Comparison of ENCODE assay signal across 21 cellular contexts in the genomic region with DNA sequence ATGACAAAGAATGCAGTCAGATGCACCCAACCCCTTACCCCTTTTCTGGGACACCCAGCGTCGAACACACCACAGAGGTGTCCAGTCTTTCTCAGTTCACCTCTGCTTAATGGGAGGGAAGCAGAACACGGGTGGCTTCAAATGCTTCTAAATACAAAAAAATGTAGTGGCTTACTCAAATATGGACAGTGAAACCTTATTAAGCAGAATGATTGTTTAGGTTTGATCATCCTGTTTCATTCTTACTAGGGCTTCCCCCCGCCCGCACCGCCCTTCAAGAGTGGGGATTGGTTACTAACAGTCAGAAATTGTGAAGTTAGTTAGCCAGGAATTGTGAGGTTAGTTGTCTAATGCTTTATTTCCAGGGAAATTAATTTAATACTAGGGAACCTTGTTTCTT. TPM values are rescaled to one million over a fixed set of nuclear protein-coding genes. Genes with fewer than 3 reads are reported as not detected.
DNase-seq lines count a peak whose midpoint lies in the region; ATAC-seq and TF ChIP-seq lines count a peak whose summit lies in the region.
"Had no signal": no experiment of that assay in that cellular context is flagged by ENCODE, and none has a peak within 500 bp of the region (broad histone marks: within the 10 kb centered on the region; RNA-seq: fewer than 3 reads in every experiment).

No MANE protein-coding gene starts in this region.

- no peak for TF ChIP-seq CTCF in glutamatergic neuron (IDR thresholded peaks at IDR 0.05; ENCODE audit: partially characterized antibody, unreplicated experiment)
- TF ChIP-seq CTCF in CD14-positive monocyte (IDR thresholded peaks at IDR 0.05), result no peak

- ATAC-seq in activated CD4-positive, alpha-beta T cell treated with anti-CD3 and anti-CD28 coated beads for 36 hours, result peak; percentile 57
- ATAC-seq in stimulated activated naive CD8-positive, alpha-beta T cell treated with anti-CD3 and anti-CD28 coated beads, Interleukin-15, amount 100 ng/mL, for 72 hours, result peak; percentile 48
- ATAC-seq: gastroesophageal sphincter, sciatic nerve had no signal

- H3K4me1 Mint-ChIP-seq in activated CD4-positive, alpha-beta T cell treated with anti-CD3 and anti-CD28 coated beads for 36 hours, result peaks cover 50% of the 10 kb centered on the region
- H3K4me1 Mint-ChIP-seq in activated T-helper 2 cell treated with anti-CD3 and anti-CD28 coated beads, Interferon-gamma antibody, Interleukin-2, Interleukin-4, amounts not matched to agents 10 μg/mL and 5 μg/mL and 100 μg/mL, durations not matched to agents 14 hours and 24 hours and 36 hours (ENCODE audit: low read depth), result peaks cover 51% of the 10 kb centered on the region
- peaks cover 41% of the 10 kb centered on the region for H3K4me1 Mint-ChIP-seq in stimulated activated naive CD8-positive, alpha-beta T cell treated with anti-CD3 and anti-CD28 coated beads, Interleukin-15, amount 100 ng/mL, for 72 hours
- no peaks in the 10 kb centered on the region for H3K4me1 Mint-ChIP-seq in glutamatergic neuron (ENCODE audit: low read depth, unreplicated experiment)
- H3K4me1 Mint-ChIP-seq in CD14-positive monocyte, result no peaks in the 10 kb centered on the region
- H3K4me1 Mint-ChIP-seq: H9 had no signal

- peak; percentile 60 for DNase-seq in activated CD4-positive, alpha-beta T cell treated with anti-CD3 and anti-CD28 coated beads for 36 hours
- no peak for DNase-seq in activated CD4-positive, alpha-beta T cell treated with anti-CD3 and anti-CD28 coated beads, Interleukin-2, amount 50 U/mL, for 1 hour
- peak; percentile 22 for DNase-seq in stimulated activated CD4-positive, alpha-beta T cell treated with anti-CD3 and anti-CD28 coated beads, Interleukin-4, amount 100 ng/mL, for 24 hours
- no peak for DNase-seq in stimulated activated CD4-positive, alpha-beta T cell treated with anti-CD3 and anti-CD28 coated beads, Interleukin-4, amount 100 ng/mL, for 4 hours
- no peak for DNase-seq in activated T-helper 2 cell treated with anti-CD3 and anti-CD28 coated beads, Interferon-gamma antibody, Interleukin-2, Interleukin-4, amounts not matched to agents 10 μg/mL and 5 μg/mL and 100 μg/mL, durations not matched to agents 14 hours and 24 hours and 36 hours (ENCODE audit: low spot score)
- no peak for DNase-seq in stimulated activated naive CD8-positive, alpha-beta T cell treated with anti-CD3 and anti-CD28 coated beads, Interleukin-15, amount 100 ng/mL, for 72 hours
- no peak for DNase-seq in glutamatergic neuron
- no peak for DNase-seq in CD14-positive monocyte (ENCODE audit: low spot score)
- DNase-seq: EL, esophagus squamous epithelium, H9, mesenchymal stem cell, MG63, naive B cell, NCI-H1436 treated with DMSO at 0.1 percent for 48 hours, NCI-H524 had no signal

- H3K4me3 Mint-ChIP-seq in activated CD4-positive, alpha-beta T cell treated with anti-CD3 and anti-CD28 coated beads for 36 hours, result no peak overlapping the region
- H3K4me3 Mint-ChIP-seq in activated T-helper 2 cell treated with anti-CD3 and anti-CD28 coated beads, Interferon-gamma antibody, Interleukin-2, Interleukin-4, amounts not matched to agents 10 μg/mL and 5 μg/mL and 100 μg/mL, durations not matched to agents 14 hours and 24 hours and 36 hours (ENCODE audit: low read depth), result no peak overlapping the region
- H3K4me3 Mint-ChIP-seq in stimulated activated naive CD8-positive, alpha-beta T cell treated with anti-CD3 and anti-CD28 coated beads, Interleukin-15, amount 100 ng/mL, for 72 hours, result no peak overlapping the region
- no peak overlapping the region for H3K4me3 Mint-ChIP-seq in glutamatergic neuron (ENCODE audit: unreplicated experiment)
- H3K4me3 Mint-ChIP-seq in CD14-positive monocyte, result no peak overlapping the region
- H3K4me3 Mint-ChIP-seq: H9, naive B cell had no signal

- H3K27me3 Mint-ChIP-seq in activated CD4-positive, alpha-beta T cell treated with anti-CD3 and anti-CD28 coated beads for 36 hours, result no peaks in the 10 kb centered on the region
- H3K27me3 Mint-ChIP-seq in activated T-helper 2 cell treated with anti-CD3 and anti-CD28 coated beads, Interferon-gamma antibody, Interleukin-2, Interleukin-4, amounts not matched to agents 10 μg/mL and 5 μg/mL and 100 μg/mL, durations not matched to agents 14 hours and 24 hours and 36 hours (ENCODE audit: low read depth), result no peaks in the 10 kb centered on the region
- H3K27me3 Mint-ChIP-seq in stimulated activated naive CD8-positive, alpha-beta T cell treated with anti-CD3 and anti-CD28 coated beads, Interleukin-15, amount 100 ng/mL, for 72 hours, result no peaks in the 10 kb centered on the region
- H3K27me3 Mint-ChIP-seq in glutamatergic neuron (ENCODE audit: unreplicated experiment), result peaks cover 4% of the 10 kb centered on the region
- no peaks in the 10 kb centered on the region for H3K27me3 Mint-ChIP-seq in CD14-positive monocyte (ENCODE audit: low read depth in 3 of 3)
- H3K27me3 Mint-ChIP-seq: naive B cell had no signal

- POLR2A ChIA-PET in activated CD4-positive, alpha-beta T cell treated with anti-CD3 and anti-CD28 coated beads for 36 hours (lab: Charles Lee), result no interaction called here

- H3K27ac Mint-ChIP-seq in activated CD4-positive, alpha-beta T cell treated with anti-CD3 and anti-CD28 coated beads for 36 hours, result peak overlapping the region; percentile 69
- peak overlapping the region; percentile 57 for H3K27ac Mint-ChIP-seq in activated T-helper 2 cell treated with anti-CD3 and anti-CD28 coated beads, Interferon-gamma antibody, Interleukin-2, Interleukin-4, amounts not matched to agents 10 μg/mL and 5 μg/mL and 100 μg/mL, durations not matched to agents 14 hours and 24 hours and 36 hours
- peak overlapping the region in 1 of 2 donors; percentile 41 for H3K27ac Mint-ChIP-seq in stimulated activated naive CD8-positive, alpha-beta T cell treated with anti-CD3 and anti-CD28 coated beads, Interleukin-15, amount 100 ng/mL, for 72 hours
- no peak overlapping the region for H3K27ac Mint-ChIP-seq in glutamatergic neuron (ENCODE audit: unreplicated experiment)
- H3K27ac Mint-ChIP-seq in CD14-positive monocyte, result peak overlapping the region in 2 of 7 donors; percentile 10 to 29
- H3K27ac Mint-ChIP-seq: H9 had no signal

- intact Hi-C loops in activated CD4-positive, alpha-beta T cell treated with anti-CD3 and anti-CD28 coated beads for 36 hours (cut with DNase I, micrococcal nuclease), result no loop called here
- intact Hi-C loops in activated T-helper 2 cell treated with anti-CD3 and anti-CD28 coated beads, Interferon-gamma antibody, Interleukin-2, Interleukin-4, amounts not matched to agents 10 μg/mL and 5 μg/mL and 100 μg/mL, durations not matched to agents 14 hours and 24 hours and 36 hours (cut with micrococcal nuclease), result loop anchor here (10.0 kb wide), 2 partner anchors 142 to 172 kb away; no protein-coding TSS in a partner anchor
- intact Hi-C loops in CD14-positive monocyte (cut with micrococcal nuclease), result no loop called here

- peaks cover 79% of the 10 kb centered on the region for H3K36me3 Mint-ChIP-seq in activated CD4-positive, alpha-beta T cell treated with anti-CD3 and anti-CD28 coated beads for 36 hours (ENCODE audit: low read depth)
- peaks cover 92% of the 10 kb centered on the region for H3K36me3 Mint-ChIP-seq in activated T-helper 2 cell treated with anti-CD3 and anti-CD28 coated beads, Interferon-gamma antibody, Interleukin-2, Interleukin-4, amounts not matched to agents 10 μg/mL and 5 μg/mL and 100 μg/mL, durations not matched to agents 14 hours and 24 hours and 36 hours (ENCODE audit: low read depth)
- H3K36me3 Mint-ChIP-seq in glutamatergic neuron (ENCODE audit: unreplicated experiment) (no peaks in the 10 kb centered on the region), CD14-positive monocyte (peaks cover 90 to 95% of the 10 kb centered on the region in 2 donors)

- no peaks in the 10 kb centered on the region for H3K9me3 Mint-ChIP-seq in activated CD4-positive, alpha-beta T cell treated with anti-CD3 and anti-CD28 coated beads for 36 hours (ENCODE audit: low read depth)
- no peaks in the 10 kb centered on the region for H3K9me3 Mint-ChIP-seq in activated T-helper 2 cell treated with anti-CD3 and anti-CD28 coated beads, Interferon-gamma antibody, Interleukin-2, Interleukin-4, amounts not matched to agents 10 μg/mL and 5 μg/mL and 100 μg/mL, durations not matched to agents 14 hours and 24 hours and 36 hours
- H3K9me3 Mint-ChIP-seq in stimulated activated naive CD8-positive, alpha-beta T cell treated with anti-CD3 and anti-CD28 coated beads, Interleukin-15, amount 100 ng/mL, for 72 hours, result no peaks in the 10 kb centered on the region
- H3K9me3 Mint-ChIP-seq in glutamatergic neuron (ENCODE audit: unreplicated experiment) (no peaks in the 10 kb centered on the region), CD14-positive monocyte (no peaks in the 10 kb centered on the region)
- H3K9me3 Mint-ChIP-seq: H9, naive B cell had no signal

- CTCF ChIA-PET in activated CD4-positive, alpha-beta T cell treated with anti-CD3 and anti-CD28 coated beads for 36 hours (lab: Charles Lee), result interaction anchor here (0.5 to 1.8 kb wide), 3 partner anchors 17 to 436 kb away, joined by 3 to 8 read pairs (median 3); no protein-coding TSS in a partner anchor

RNA-seq across cellular contexts. Expression of a gene that starts 21.6 kb away (rescaled TPM):
- total RNA-seq in activated CD4-positive, alpha-beta T cell treated with anti-CD3 and anti-CD28 coated beads for 36 hours, result 10 to 100 TPM; 23.0 to 24.6 TPM
- 33.5 and 35.5 TPM in 2 replicates for total RNA-seq in activated T-helper 2 cell treated with anti-CD3 and anti-CD28 coated beads, Interferon-gamma antibody, Interleukin-2, Interleukin-4, amounts not matched to agents 10 μg/mL and 5 μg/mL and 100 μg/mL, durations not matched to agents 14 hours and 24 hours and 36 hours
- 29.3 TPM for total RNA-seq in glutamatergic neuron (ENCODE audit: unreplicated experiment)
- polyA plus RNA-seq in CD14-positive monocyte, result 1 to 10 TPM; 3.3 to 4.3 TPM

RNA-seq across cellular contexts. Expression of a gene that starts 34.5 kb away (rescaled TPM):
- under 1 TPM in 1 of 2 experiments, not detected in 1; 0.39 TPM for total RNA-seq in activated CD4-positive, alpha-beta T cell treated with anti-CD3 and anti-CD28 coated beads for 36 hours
- total RNA-seq in activated T-helper 2 cell treated with anti-CD3 and anti-CD28 coated beads, Interferon-gamma antibody, Interleukin-2, Interleukin-4, amounts not matched to agents 10 μg/mL and 5 μg/mL and 100 μg/mL, durations not matched to agents 14 hours and 24 hours and 36 hours, result 0.05 TPM in 1 of 2 replicates, not detected in the other
- not detected for total RNA-seq in glutamatergic neuron (ENCODE audit: unreplicated experiment)
- under 1 TPM in 1 of 2 donors, not detected in 1; 0.87 TPM for polyA plus RNA-seq in CD14-positive monocyte
- total RNA-seq: A172, esophagus squamous epithelium, H9, sciatic nerve, subcutaneous adipose tissue, ureter had no signal

Comparison
In these comparisons a context has a peak if more than half of its experiments do, and no peak if none do; other contexts are left out.
1. DNase-seq: peak in activated CD4-positive, alpha-beta T cell treated with anti-CD3 and anti-CD28 coated beads for 36 hours (single experiment) and stimulated activated CD4-positive, alpha-beta T cell treated with anti-CD3 and anti-CD28 coated beads, Interleukin-4, amount 100 ng/mL, for 24 hours (single experiment); none in activated CD4-positive, alpha-beta T cell treated with anti-CD3 and anti-CD28 coated beads, Interleukin-2, amount 50 U/mL, for 1 hour (single experiment), stimulated activated CD4-positive, alpha-beta T cell treated with anti-CD3 and anti-CD28 coated beads, Interleukin-4, amount 100 ng/mL, for 4 hours (0 of 2), activated T-helper 2 cell treated with anti-CD3 and anti-CD28 coated beads, Interferon-gamma antibody, Interleukin-2, Interleukin-4, amounts not matched to agents 10 μg/mL and 5 μg/mL and 100 μg/mL, durations not matched to agents 14 hours and 24 hours and 36 hours (single experiment), stimulated activated naive CD8-positive, alpha-beta T cell treated with anti-CD3 and anti-CD28 coated beads, Interleukin-15, amount 100 ng/mL, for 72 hours (0 of 2), glutamatergic neuron (single experiment) and CD14-positive monocyte (single experiment).